Comparison of ENCODE assay signal across 1 cellular context in the genomic region with DNA sequence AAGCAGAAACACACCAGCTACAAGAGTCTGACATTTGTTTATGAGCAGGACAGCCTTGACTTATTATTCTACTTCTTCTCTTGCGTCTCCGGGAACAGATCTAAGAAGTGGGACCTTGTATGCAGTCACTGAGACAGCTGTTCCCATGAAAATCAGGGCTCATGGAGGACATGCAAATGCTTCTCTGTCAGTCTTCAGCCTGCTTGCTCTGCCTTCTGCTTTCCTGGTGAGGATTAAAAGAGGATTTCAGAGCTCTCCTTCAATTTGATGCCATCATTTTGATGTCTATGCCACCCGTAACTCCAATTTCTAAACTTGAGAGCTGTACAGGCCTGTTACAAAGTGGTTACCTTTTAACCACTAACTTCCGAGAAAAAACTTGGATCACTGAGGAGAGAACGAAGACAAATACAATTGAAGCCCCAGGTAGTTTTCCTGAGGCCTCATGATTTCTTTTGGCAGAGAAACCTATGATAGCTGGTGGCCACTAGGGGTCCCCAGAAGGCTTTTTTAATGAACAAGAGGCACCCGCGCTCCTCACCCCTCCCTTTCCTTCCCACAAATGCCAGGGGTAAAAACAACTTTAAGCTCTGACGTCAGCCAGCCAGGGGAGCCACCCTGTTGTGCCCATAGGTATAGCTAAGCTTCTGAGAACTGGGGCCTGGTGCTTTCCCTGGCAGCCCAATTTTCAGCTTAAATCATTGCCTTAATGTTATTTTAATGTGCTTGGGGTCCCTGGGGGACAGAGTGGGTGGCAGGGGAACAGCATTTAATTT.
TF ChIP-seq lines count a peak whose summit lies in the region.

No MANE protein-coding gene starts in this region.

TF ChIP-seq in GM12878, 131 proteins besides CTCF, POLR2A, EP300 and RAD21 (continued from another document):
- TF ChIP-seq, protein P1, sequence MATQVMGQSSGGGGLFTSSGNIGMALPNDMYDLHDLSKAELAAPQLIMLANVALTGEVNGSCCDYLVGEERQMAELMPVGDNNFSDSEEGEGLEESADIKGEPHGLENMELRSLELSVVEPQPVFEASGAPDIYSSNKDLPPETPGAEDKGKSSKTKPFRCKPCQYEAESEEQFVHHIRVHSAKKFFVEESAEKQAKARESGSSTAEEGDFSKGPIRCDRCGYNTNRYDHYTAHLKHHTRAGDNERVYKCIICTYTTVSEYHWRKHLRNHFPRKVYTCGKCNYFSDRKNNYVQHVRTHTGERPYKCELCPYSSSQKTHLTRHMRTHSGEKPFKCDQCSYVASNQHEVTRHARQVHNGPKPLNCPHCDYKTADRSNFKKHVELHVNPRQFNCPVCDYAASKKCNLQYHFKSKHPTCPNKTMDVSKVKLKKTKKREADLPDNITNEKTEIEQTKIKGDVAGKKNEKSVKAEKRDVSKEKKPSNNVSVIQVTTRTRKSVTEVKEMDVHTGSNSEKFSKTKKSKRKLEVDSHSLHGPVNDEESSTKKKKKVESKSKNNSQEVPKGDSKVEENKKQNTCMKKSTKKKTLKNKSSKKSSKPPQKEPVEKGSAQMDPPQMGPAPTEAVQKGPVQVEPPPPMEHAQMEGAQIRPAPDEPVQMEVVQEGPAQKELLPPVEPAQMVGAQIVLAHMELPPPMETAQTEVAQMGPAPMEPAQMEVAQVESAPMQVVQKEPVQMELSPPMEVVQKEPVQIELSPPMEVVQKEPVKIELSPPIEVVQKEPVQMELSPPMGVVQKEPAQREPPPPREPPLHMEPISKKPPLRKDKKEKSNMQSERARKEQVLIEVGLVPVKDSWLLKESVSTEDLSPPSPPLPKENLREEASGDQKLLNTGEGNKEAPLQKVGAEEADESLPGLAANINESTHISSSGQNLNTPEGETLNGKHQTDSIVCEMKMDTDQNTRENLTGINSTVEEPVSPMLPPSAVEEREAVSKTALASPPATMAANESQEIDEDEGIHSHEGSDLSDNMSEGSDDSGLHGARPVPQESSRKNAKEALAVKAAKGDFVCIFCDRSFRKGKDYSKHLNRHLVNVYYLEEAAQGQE (IDR thresholded peaks at IDR 0.05; ENCODE audit: low read depth, low read length), result no peak
- TF ChIP-seq SMC3 (IDR thresholded peaks at IDR 0.05; ENCODE audit: borderline replicate concordance, low read length), result peak; percentile 70; the same call in 1 of the 2 replicates
- TF ChIP-seq POLR2AphosphoS5 (IDR thresholded peaks at IDR 0.05; ENCODE audit: low read length), result no peak
- TF ChIP-seq IKZF1 (conservative IDR thresholded peaks at IDR 0.05), result peak; percentile 74
- no peak for TF ChIP-seq NRF1 (conservative IDR thresholded peaks at IDR 0.05; ENCODE audit: low read depth, low read length)
- TF ChIP-seq, protein P2, sequence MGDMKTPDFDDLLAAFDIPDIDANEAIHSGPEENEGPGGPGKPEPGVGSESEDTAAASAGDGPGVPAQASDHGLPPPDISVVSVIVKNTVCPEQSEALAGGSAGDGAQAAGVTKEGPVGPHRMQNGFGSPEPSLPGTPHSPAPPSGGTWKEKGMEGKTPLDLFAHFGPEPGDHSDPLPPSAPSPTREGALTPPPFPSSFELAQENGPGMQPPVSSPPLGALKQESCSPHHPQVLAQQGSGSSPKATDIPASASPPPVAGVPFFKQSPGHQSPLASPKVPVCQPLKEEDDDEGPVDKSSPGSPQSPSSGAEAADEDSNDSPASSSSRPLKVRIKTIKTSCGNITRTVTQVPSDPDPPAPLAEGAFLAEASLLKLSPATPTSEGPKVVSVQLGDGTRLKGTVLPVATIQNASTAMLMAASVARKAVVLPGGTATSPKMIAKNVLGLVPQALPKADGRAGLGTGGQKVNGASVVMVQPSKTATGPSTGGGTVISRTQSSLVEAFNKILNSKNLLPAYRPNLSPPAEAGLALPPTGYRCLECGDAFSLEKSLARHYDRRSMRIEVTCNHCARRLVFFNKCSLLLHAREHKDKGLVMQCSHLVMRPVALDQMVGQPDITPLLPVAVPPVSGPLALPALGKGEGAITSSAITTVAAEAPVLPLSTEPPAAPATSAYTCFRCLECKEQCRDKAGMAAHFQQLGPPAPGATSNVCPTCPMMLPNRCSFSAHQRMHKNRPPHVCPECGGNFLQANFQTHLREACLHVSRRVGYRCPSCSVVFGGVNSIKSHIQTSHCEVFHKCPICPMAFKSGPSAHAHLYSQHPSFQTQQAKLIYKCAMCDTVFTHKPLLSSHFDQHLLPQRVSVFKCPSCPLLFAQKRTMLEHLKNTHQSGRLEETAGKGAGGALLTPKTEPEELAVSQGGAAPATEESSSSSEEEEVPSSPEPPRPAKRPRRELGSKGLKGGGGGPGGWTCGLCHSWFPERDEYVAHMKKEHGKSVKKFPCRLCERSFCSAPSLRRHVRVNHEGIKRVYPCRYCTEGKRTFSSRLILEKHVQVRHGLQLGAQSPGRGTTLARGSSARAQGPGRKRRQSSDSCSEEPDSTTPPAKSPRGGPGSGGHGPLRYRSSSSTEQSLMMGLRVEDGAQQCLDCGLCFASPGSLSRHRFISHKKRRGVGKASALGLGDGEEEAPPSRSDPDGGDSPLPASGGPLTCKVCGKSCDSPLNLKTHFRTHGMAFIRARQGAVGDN (IDR thresholded peaks at IDR 0.05), result 0 out of 2 replicates have a peak, but pooled peaks have one; percentile 46
- TF ChIP-seq CEBPB (IDR thresholded peaks at IDR 0.05; ENCODE audit: borderline replicate concordance in 1 of 2, low read depth in 2 of 2, low read length in 2 of 2), result no peak
- no peak for TF ChIP-seq SUZ12 (IDR thresholded peaks at IDR 0.05; ENCODE audit: unreplicated experiment)
- peak; percentile 73; the same call in 1 of the 2 replicates for TF ChIP-seq MTA2 (IDR thresholded peaks at IDR 0.05; ENCODE audit: low read depth)
- no peak for TF ChIP-seq HDAC2 (IDR thresholded peaks at IDR 0.05)
- TF ChIP-seq WRNIP1 (IDR thresholded peaks at IDR 0.05; ENCODE audit: borderline replicate concordance, low read depth, low read length), result 0 out of 2 replicates have a peak, but pooled peaks have one; percentile 36
- TF ChIP-seq, protein P3, sequence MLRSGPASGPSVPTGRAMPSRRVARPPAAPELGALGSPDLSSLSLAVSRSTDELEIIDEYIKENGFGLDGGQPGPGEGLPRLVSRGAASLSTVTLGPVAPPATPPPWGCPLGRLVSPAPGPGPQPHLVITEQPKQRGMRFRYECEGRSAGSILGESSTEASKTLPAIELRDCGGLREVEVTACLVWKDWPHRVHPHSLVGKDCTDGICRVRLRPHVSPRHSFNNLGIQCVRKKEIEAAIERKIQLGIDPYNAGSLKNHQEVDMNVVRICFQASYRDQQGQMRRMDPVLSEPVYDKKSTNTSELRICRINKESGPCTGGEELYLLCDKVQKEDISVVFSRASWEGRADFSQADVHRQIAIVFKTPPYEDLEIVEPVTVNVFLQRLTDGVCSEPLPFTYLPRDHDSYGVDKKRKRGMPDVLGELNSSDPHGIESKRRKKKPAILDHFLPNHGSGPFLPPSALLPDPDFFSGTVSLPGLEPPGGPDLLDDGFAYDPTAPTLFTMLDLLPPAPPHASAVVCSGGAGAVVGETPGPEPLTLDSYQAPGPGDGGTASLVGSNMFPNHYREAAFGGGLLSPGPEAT (IDR thresholded peaks at IDR 0.05; ENCODE audit: low read depth), result peak; percentile 65; the same call in 1 of the 2 replicates
- TF ChIP-seq CREB1 (IDR thresholded peaks at IDR 0.05; ENCODE audit: low read depth), result 0 out of 2 replicates have a peak, but pooled peaks have one; percentile 45
- 0 out of 2 replicates have a peak, but pooled peaks have one; percentile 59 for TF ChIP-seq RB1 (IDR thresholded peaks at IDR 0.05; ENCODE audit: borderline replicate concordance)
- TF ChIP-seq CREM (IDR thresholded peaks at IDR 0.05; ENCODE audit: low read depth), result peak; percentile 43; the same call in 1 of the 2 replicates
- TF ChIP-seq DPF2 (IDR thresholded peaks at IDR 0.05), result peak; percentile 48; the same call in 1 of the 2 replicates
- no peak for TF ChIP-seq STAT1 (conservative IDR thresholded peaks at IDR 0.05)
- peak; percentile 72 to 78 for TF ChIP-seq IKZF2 (IDR thresholded peaks at IDR 0.05)
- TF ChIP-seq, protein P4, sequence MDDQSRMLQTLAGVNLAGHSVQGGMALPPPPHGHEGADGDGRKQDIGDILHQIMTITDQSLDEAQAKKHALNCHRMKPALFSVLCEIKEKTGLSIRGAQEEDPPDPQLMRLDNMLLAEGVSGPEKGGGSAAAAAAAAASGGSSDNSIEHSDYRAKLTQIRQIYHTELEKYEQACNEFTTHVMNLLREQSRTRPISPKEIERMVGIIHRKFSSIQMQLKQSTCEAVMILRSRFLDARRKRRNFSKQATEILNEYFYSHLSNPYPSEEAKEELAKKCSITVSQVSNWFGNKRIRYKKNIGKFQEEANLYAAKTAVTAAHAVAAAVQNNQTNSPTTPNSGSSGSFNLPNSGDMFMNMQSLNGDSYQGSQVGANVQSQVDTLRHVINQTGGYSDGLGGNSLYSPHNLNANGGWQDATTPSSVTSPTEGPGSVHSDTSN (IDR thresholded peaks at IDR 0.05; ENCODE audit: insufficient replicate concordance, low read depth, low read length), result no peak
- TF ChIP-seq FOXM1 (IDR thresholded peaks at IDR 0.05; ENCODE audit: low read depth, low read length), result no peak
- TF ChIP-seq ETV6 (conservative IDR thresholded peaks at IDR 0.05 in 1 of 2, IDR thresholded peaks at IDR 0.05 in 1 of 2; ENCODE audit: borderline replicate concordance in 1 of 2, low read depth in 1 of 2), result no peak
- no peak for TF ChIP-seq NFIC (IDR thresholded peaks at IDR 0.05; ENCODE audit: low read depth, low read length)
- peak; percentile 80; the same call in 1 of the 2 replicates for TF ChIP-seq NBN (IDR thresholded peaks at IDR 0.05)
- 0 out of 2 replicates have a peak, but pooled peaks have one; percentile 67 for TF ChIP-seq RCOR1 (conservative IDR thresholded peaks at IDR 0.05; ENCODE audit: low read depth, low read length)
TF ChIP-seq in GM12878: peak in this region for 18.
